1 cellular context compared by ENCODE assay signal in the genomic region with DNA sequence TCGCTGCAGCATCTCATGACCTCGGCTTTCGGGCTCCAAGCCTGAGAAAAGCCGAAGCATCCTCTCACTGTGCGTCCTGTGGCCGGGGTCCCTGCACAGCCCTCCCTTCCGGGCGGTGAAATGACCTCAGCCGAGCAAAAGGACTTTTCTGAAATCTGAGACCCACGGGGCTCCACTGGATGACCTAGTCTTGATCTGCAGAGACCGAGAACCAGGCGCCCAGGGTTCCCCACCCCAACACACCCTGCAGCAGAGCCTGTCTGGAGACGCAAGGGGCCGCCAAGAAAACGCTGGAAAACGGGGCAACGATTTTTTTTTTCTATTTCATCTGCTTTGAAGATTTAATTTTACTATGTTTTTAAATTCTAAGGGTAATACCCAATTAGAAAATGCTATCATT.
TF ChIP-seq lines count a peak whose summit lies in the region.

No MANE protein-coding gene starts in this region.

TF ChIP-seq in GM23338, 12 proteins besides CTCF, POLR2A, EP300 and RAD21 (continued from another document):
- TF ChIP-seq NANOG (IDR thresholded peaks at IDR 0.05; ENCODE audit: borderline replicate concordance) (no peak), EZH2phosphoT487 (IDR thresholded peaks at IDR 0.05; ENCODE audit: unreplicated experiment) (no peak)
